21 cellular contexts compared by ENCODE assay signal in genomic region chr11:18490736-18491485, GRCh38. TPM values are rescaled to one million over a fixed set of nuclear protein-coding genes. Genes with fewer than 3 reads are reported as not detected.
DNase-seq lines count a peak whose midpoint lies in the region; ATAC-seq and TF ChIP-seq lines count a peak whose summit lies in the region.
"Had no signal": no experiment of that assay in that cellular context is flagged by ENCODE, and none has a peak within 500 bp of the region (broad histone marks: within the 10 kb centered on the region; RNA-seq: fewer than 3 reads in every experiment).

No MANE protein-coding gene starts in this region.

- H3K27ac ChIP-seq in BLaER1 (no peak overlapping the region), Peyer's patch (peak overlapping the region in 1 of 4 donors; percentile 36), epithelial cell of prostate (peak overlapping the region; percentile 44), psoas muscle (no peak overlapping the region)

- H3K4me3 ChIP-seq in BLaER1: no peak overlapping the region
- H3K4me3 ChIP-seq in Peyer's patch: no peak overlapping the region
- no peak overlapping the region for H3K4me3 ChIP-seq in psoas muscle
- H3K4me3 ChIP-seq: MG63 had no signal

- peak overlapping the region; percentile 16 for H3K4me2 ChIP-seq in BLaER1

- H3K4me1 ChIP-seq in BLaER1 (peaks cover 16% of the 10 kb centered on the region), Peyer's patch (peaks cover 0 to 5% (median 0%) of the 10 kb centered on the region in 4 donors), psoas muscle (peaks cover 13% of the 10 kb centered on the region)

- H3K9ac ChIP-seq in BLaER1: no peak overlapping the region

- peaks cover 6% of the 10 kb centered on the region; the same call in 1 of the 2 replicates for H4K20me1 ChIP-seq in BLaER1

- H3K9me3 ChIP-seq in BLaER1: no peaks in the 10 kb centered on the region
- no peaks in the 10 kb centered on the region for H3K9me3 ChIP-seq in Peyer's patch
- H3K9me3 ChIP-seq in psoas muscle: no peaks in the 10 kb centered on the region
- H3K9me3 ChIP-seq: MG63 had no signal

- no peak for TF ChIP-seq POLR2A in Peyer's patch (IDR thresholded peaks at IDR 0.05)

- peak in 2 of 3 donors; percentile 56 to 74 for DNase-seq in Peyer's patch
- DNase-seq in epithelial cell of prostate (ENCODE audit: low read depth, low spot score): no peak
- peak; percentile 22 for DNase-seq in occipital lobe (lab: John Stamatoyannopoulos, UW)
- no peak for DNase-seq in UCSD-AML1 (lab: John Stamatoyannopoulos, UW; ENCODE audit: unreplicated experiment)
- no peak for DNase-seq in NCI-H2029 (lab: John Stamatoyannopoulos, UW)
- no peak for DNase-seq in stimulated activated CD4-positive, alpha-beta T cell treated with anti-CD3 and anti-CD28 coated beads, Interleukin-12 subunit alpha, Interleukin-12 subunit beta, amount 100 ng/mL, for 4 hours
- DNase-seq in psoas muscle: no peak
- DNase-seq: activated B cell treated with CpG ODN at 0.5 μM for 24 hours; central memory CD4-positive, alpha-beta T cell; foreskin fibroblast; MG63; NCI-H1694 treated with DMSO at 0.1 percent for 48 hours; SHP77; T-helper 1 cell had no signal

- 87 to 92% (median 92%) methylated on average over 15 of the region's 15 CpGs for WGBS in psoas muscle, 3 donors

- ATAC-seq in psoas muscle: no peak

- no peak for TF ChIP-seq CTCF in Peyer's patch (IDR thresholded peaks at IDR 0.05)
- no peak for TF ChIP-seq CTCF in psoas muscle (IDR thresholded peaks at IDR 0.05)

- no peaks in the 10 kb centered on the region for H3K27me3 ChIP-seq in BLaER1
- H3K27me3 ChIP-seq in Peyer's patch: no peaks in the 10 kb centered on the region
- H3K27me3 ChIP-seq in psoas muscle (ENCODE audit: insufficient read depth in 3 of 3, low read length in 2 of 3): no peaks in the 10 kb centered on the region
- H3K27me3 ChIP-seq: MG63 had no signal

- H3K36me3 ChIP-seq in BLaER1 (peaks cover 77% of the 10 kb centered on the region), Peyer's patch (peaks cover 0 to 20% (median 0%) of the 10 kb centered on the region in 3 donors), psoas muscle (ENCODE audit: insufficient read depth in 1 of 2, low read depth in 1 of 2) (peaks cover 0 to 72% of the 10 kb centered on the region in 2 donors)

- intact Hi-C loops in psoas muscle (cut with DNase I): no loop called here

RNA-seq across cellular contexts. Expression of gene LDHAL6A, which starts 35.3 kb away (rescaled TPM):
- total RNA-seq in Peyer's patch (not detected), occipital lobe (0.62 TPM), psoas muscle (not detected)
- under 1 TPM in 1 of 3 donors, not detected in 2; 0.03 TPM for polyA plus RNA-seq in psoas muscle
- total RNA-seq: activated B cell treated with CpG ODN at 0.5 μM for 24 hours; activated CD8-positive, alpha-beta memory T cell treated with anti-CD3 and anti-CD28 coated beads for 36 hours; activated T-helper 1 cell treated with anti-CD3 and anti-CD28 coated beads, Interleukin-12 subunit alpha, Interleukin-12 subunit beta, Interleukin-2, Interleukin-4 antibody, amounts not matched to agents 30 ng/mL and 10 ng/mL and 1 ng/mL, durations not matched to agents 14 hours and 24 hours and 36 hours; liver; NCI-H460; ureter had no signal
- polyA plus RNA-seq: AG04450 had no signal

RNA-seq across cellular contexts. Expression of gene TSG101, which starts 35.8 kb away (rescaled TPM):
- total RNA-seq in Peyer's patch (10 to 100 TPM; 61.8 to 73.5 (median 67.6) TPM), occipital lobe (99.8 TPM), psoas muscle (100 to 1,000 TPM in 1 of 4 donors, 10 to 100 TPM in 3; 66.5 to 105 (median 76.6) TPM)
- polyA plus RNA-seq in psoas muscle: 100 to 1,000 TPM in 2 of 3 donors, 10 to 100 TPM in 1; 53.2 to 143 (median 124) TPM

Comparison
In these comparisons a context has a peak if more than half of its experiments do, and no peak if none do; other contexts are left out.
1. DNase-seq: peak in Peyer's patch (2 of 3) and occipital lobe (single experiment); none in epithelial cell of prostate (single experiment), UCSD-AML1 (single experiment), NCI-H2029 (single experiment), stimulated activated CD4-positive, alpha-beta T cell treated with anti-CD3 and anti-CD28 coated beads, Interleukin-12 subunit alpha, Interleukin-12 subunit beta, amount 100 ng/mL, for 4 hours (single experiment) and psoas muscle (0 of 2).